20 cellular contexts compared by ENCODE assay signal in genomic region chr11:1440066-1440465, GRCh38. TPM values are rescaled to one million over a fixed set of nuclear protein-coding genes. Genes with fewer than 3 reads are reported as not detected.
DNase-seq lines count a peak whose midpoint lies in the region; ATAC-seq and TF ChIP-seq lines count a peak whose summit lies in the region.
"Had no signal": no experiment of that assay in that cellular context is flagged by ENCODE, and none has a peak within 500 bp of the region (broad histone marks: within the 10 kb centered on the region; RNA-seq: fewer than 3 reads in every experiment).

No MANE protein-coding gene starts in this region.

- H2AFZ ChIP-seq in neuronal stem cell (ENCODE audit: low read length), result no peak overlapping the region

- H3K18ac ChIP-seq in neuronal stem cell (ENCODE audit: low read length) (no peak overlapping the region), mesendoderm (ENCODE audit: low read length) (no peak overlapping the region)

- H3K4me1 ChIP-seq in BLaER1 treated with 17β-estradiol and CSF1 and Interleukin-3, amounts not matched to agents 10 nM and 100 nM, result peaks cover 0 to 46% (median 21%) of the 10 kb centered on the region in 10 experiments; a peak in 16 of 20 replicates
- H3K4me1 ChIP-seq in endodermal cell (ENCODE audit: control insufficient read depth, insufficient read depth, low read length), result no peaks in the 10 kb centered on the region
- peaks cover 7 to 17% of the 10 kb centered on the region in 2 donors for H3K4me1 ChIP-seq in neuronal stem cell (ENCODE audit: control insufficient read depth in 2 of 2, insufficient read depth in 1 of 2, low read depth in 1 of 2, low read length in 2 of 2)
- H3K4me1 ChIP-seq in mesendoderm (ENCODE audit: control insufficient read depth, low read depth, low read length), result peaks cover 3% of the 10 kb centered on the region

- H3K9ac ChIP-seq in BLaER1 treated with 17β-estradiol and CSF1 and Interleukin-3, amounts not matched to agents 10 nM and 100 nM, result 0 out of 22 replicates have a peak overlapping the region, but pooled peaks of 1 of the 11 experiments have one; percentile 28
- H3K9ac ChIP-seq in endodermal cell (ENCODE audit: extremely low read depth, low read length, poor library complexity, severe bottlenecking) (no peak overlapping the region), neuronal stem cell (ENCODE audit: low read depth, low read length, poor library complexity) (no peak overlapping the region), mesendoderm (ENCODE audit: low read length) (no peak overlapping the region)

- no peak overlapping the region for H3K4me3 Mint-ChIP-seq in endodermal cell
- no peak overlapping the region for H3K4me3 Mint-ChIP-seq in natural killer cell treated with Interleukin-12 subunit alpha and Interleukin-12 subunit beta and Interleukin-15 and Interleukin-18, amount 100 ng/mL, for 72 hours
- H3K4me3 Mint-ChIP-seq: B cell; CD4-positive, alpha-beta T cell; CD8-positive, alpha-beta T cell had no signal

- no peaks in the 10 kb centered on the region for H3K36me3 ChIP-seq in BLaER1 treated with 17β-estradiol and CSF1 and Interleukin-3, amounts not matched to agents 10 nM and 100 nM
- no peaks in the 10 kb centered on the region for H3K36me3 ChIP-seq in endodermal cell (ENCODE audit: control insufficient read depth, insufficient read depth, low read length)
- H3K36me3 ChIP-seq in neuronal stem cell (replicated peaks in 1 of 2; ENCODE audit: control insufficient read depth in 2 of 2, insufficient read depth in 2 of 2, low read length in 2 of 2), result peaks cover 10 to 32% of the 10 kb centered on the region in 2 donors
- no peaks in the 10 kb centered on the region for H3K36me3 ChIP-seq in mesendoderm (ENCODE audit: control insufficient read depth, insufficient read depth, low read length)

- H3K27ac Mint-ChIP-seq in endodermal cell, result peak overlapping the region; percentile 70
- H3K27ac Mint-ChIP-seq in natural killer cell treated with Interleukin-12 subunit alpha and Interleukin-12 subunit beta and Interleukin-15 and Interleukin-18, amount 100 ng/mL, for 72 hours, result no peak overlapping the region
- H3K27ac Mint-ChIP-seq: B cell; CD4-positive, alpha-beta T cell; CD8-positive, alpha-beta T cell had no signal

- WGBS in endodermal cell (ENCODE audit: insufficient coverage in 1 of 2, insufficient read length in 1 of 2), 2 experiments, result 79 to 91% methylated on average over 4 to 11 of the region's 11 CpGs
- no CpG with 5 or more reads among the region's 11 CpGs for WGBS in neuronal stem cell (ENCODE audit: extremely low coverage in 2 of 2, insufficient read length in 2 of 2, insufficient replicate concordance in 1 of 2), 2 donors
- no CpG with 5 or more reads among the region's 11 CpGs for WGBS in mesendoderm (ENCODE audit: extremely low coverage, insufficient coverage, low lambda C conversion rate)

- H3K27me3 ChIP-seq in BLaER1 treated with 17β-estradiol and CSF1 and Interleukin-3, amounts not matched to agents 10 nM and 100 nM, result no peaks in the 10 kb centered on the region
- no peaks in the 10 kb centered on the region for H3K27me3 ChIP-seq in endodermal cell (ENCODE audit: control insufficient read depth, insufficient read depth, low read length, poor library complexity, severe bottlenecking)
- H3K27me3 ChIP-seq in neuronal stem cell (ENCODE audit: control insufficient read depth in 3 of 3, insufficient read depth in 3 of 3, low read depth in 1 of 3, low read length in 3 of 3), result no peaks in the 10 kb centered on the region
- no peaks in the 10 kb centered on the region for H3K27me3 ChIP-seq in mesendoderm (ENCODE audit: insufficient read depth, low read length, poor library complexity)

- TF ChIP-seq CTCF in endodermal cell (conservative IDR thresholded peaks at IDR 0.05), result no peak

- H3K4ac ChIP-seq in neuronal stem cell (ENCODE audit: low read length) (no peak overlapping the region), mesendoderm (ENCODE audit: low read depth, low read length) (no peak overlapping the region)

- DNase-seq in endodermal cell (no peak), neuronal stem cell (ENCODE audit: low spot score) (no peak), mesendoderm (no peak)
- no peak for DNase-seq in natural killer cell treated with Interleukin-12 subunit alpha and Interleukin-12 subunit beta and Interleukin-15 and Interleukin-18, amount 100 ng/mL, for 72 hours (ENCODE audit: low spot score)
- DNase-seq: 8988T; AML-193; Caco-2; Calu3; CD4-positive, alpha-beta T cell; CD8-positive, alpha-beta T cell; DMS79; DND-41; EL; GDM1 had no signal

- no peaks in the 10 kb centered on the region for H3K36me3 Mint-ChIP-seq in endodermal cell (ENCODE audit: low read depth)
- no peaks in the 10 kb centered on the region for H3K36me3 Mint-ChIP-seq in natural killer cell treated with Interleukin-12 subunit alpha and Interleukin-12 subunit beta and Interleukin-15 and Interleukin-18, amount 100 ng/mL, for 72 hours
- H3K36me3 Mint-ChIP-seq: CD8-positive, alpha-beta T cell had no signal

- H4K91ac ChIP-seq in neuronal stem cell (ENCODE audit: low read depth, low read length, poor library complexity), result no peak overlapping the region

- no peak overlapping the region for H3K4me3 ChIP-seq in BLaER1 treated with 17β-estradiol and CSF1 and Interleukin-3, amounts not matched to agents 10 nM and 100 nM
- H3K4me3 ChIP-seq in endodermal cell (ENCODE audit: low read length) (no peak overlapping the region), neuronal stem cell (ENCODE audit: low read length in 2 of 2) (no peak overlapping the region), mesendoderm (ENCODE audit: low read length) (no peak overlapping the region)
- H3K4me3 ChIP-seq: A549, GM12878 had no signal

- no peaks in the 10 kb centered on the region for H3K9me3 Mint-ChIP-seq in endodermal cell
- no peaks in the 10 kb centered on the region for H3K9me3 Mint-ChIP-seq in natural killer cell treated with Interleukin-12 subunit alpha and Interleukin-12 subunit beta and Interleukin-15 and Interleukin-18, amount 100 ng/mL, for 72 hours
- H3K9me3 Mint-ChIP-seq: CD4-positive, alpha-beta T cell; CD8-positive, alpha-beta T cell had no signal

- H3K27me3 Mint-ChIP-seq in endodermal cell (ENCODE audit: insufficient read depth), result no peaks in the 10 kb centered on the region
- no peaks in the 10 kb centered on the region for H3K27me3 Mint-ChIP-seq in natural killer cell treated with Interleukin-12 subunit alpha and Interleukin-12 subunit beta and Interleukin-15 and Interleukin-18, amount 100 ng/mL, for 72 hours
- H3K27me3 Mint-ChIP-seq: B cell had no signal

- peaks cover 5% of the 10 kb centered on the region for H3K79me1 ChIP-seq in neuronal stem cell (ENCODE audit: low read depth, low read length)
- H3K79me1 ChIP-seq in mesendoderm (ENCODE audit: low read length), result no peaks in the 10 kb centered on the region

- H4K5ac ChIP-seq in mesendoderm (ENCODE audit: low read length), result no peak overlapping the region

- peak overlapping the region; percentile 47 for H3K14ac ChIP-seq in neuronal stem cell (ENCODE audit: low read length)

- H2AK5ac ChIP-seq in neuronal stem cell (ENCODE audit: low read depth, low read length), result no peak overlapping the region
- H2AK5ac ChIP-seq in mesendoderm (ENCODE audit: low read length), result no peak overlapping the region

- H3K4me2 ChIP-seq in BLaER1 treated with 17β-estradiol and CSF1 and Interleukin-3, amounts not matched to agents 10 nM and 100 nM, result peak overlapping the region in 7 of 11 experiments; percentile 32 to 62 (median 51); a peak in 11 of 22 replicates
- H3K4me2 ChIP-seq in neuronal stem cell (ENCODE audit: insufficient read depth, low read length, poor library complexity, severe bottlenecking) (no peak overlapping the region), mesendoderm (ENCODE audit: low read length) (no peak overlapping the region)
- H3K4me2 ChIP-seq: A549 had no signal

- H3K23ac ChIP-seq in neuronal stem cell (ENCODE audit: low read depth, low read length, poor library complexity) (peak overlapping the region; percentile 3), mesendoderm (ENCODE audit: low read length) (no peak overlapping the region)

- H2BK120ac ChIP-seq in neuronal stem cell (ENCODE audit: low read depth, low read length) (no peak overlapping the region), mesendoderm (ENCODE audit: low read depth, low read length) (no peak overlapping the region)

- no peaks in the 10 kb centered on the region for H3K79me2 ChIP-seq in mesendoderm (ENCODE audit: control insufficient read depth, insufficient read depth, low read length)

- peaks cover 0 to 51% (median 0%) of the 10 kb centered on the region in 11 experiments; a peak in 7 of 22 replicates for H4K20me1 ChIP-seq in BLaER1 treated with 17β-estradiol and CSF1 and Interleukin-3, amounts not matched to agents 10 nM and 100 nM

- no peak overlapping the region for H2BK5ac ChIP-seq in neuronal stem cell (ENCODE audit: low read length)
- H2BK5ac ChIP-seq in mesendoderm (ENCODE audit: low read length), result no peak overlapping the region

- H2BK12ac ChIP-seq in neuronal stem cell (ENCODE audit: low read length), result no peak overlapping the region

- no peak overlapping the region for H2BK15ac ChIP-seq in neuronal stem cell (ENCODE audit: low read length)
- H2BK15ac ChIP-seq in mesendoderm (replicated peaks; ENCODE audit: low read depth), result no peak overlapping the region

- ATAC-seq in GM21447 (IDR thresholded peaks at IDR 0.05; ENCODE audit: unreplicated experiment), result no peak
- ATAC-seq in natural killer cell treated with Interleukin-12 subunit alpha and Interleukin-12 subunit beta and Interleukin-15 and Interleukin-18, amount 100 ng/mL, for 72 hours, result no peak
- ATAC-seq: A549; CD8-positive, alpha-beta T cell; GM12878 had no signal

- no peak overlapping the region for H3K56ac ChIP-seq in mesendoderm (ENCODE audit: low read length)

- no peak overlapping the region for H4K8ac ChIP-seq in neuronal stem cell (ENCODE audit: low read depth, low read length)
- H4K8ac ChIP-seq in mesendoderm (ENCODE audit: low read depth, low read length), result no peak overlapping the region

- H3K27ac ChIP-seq in BLaER1 treated with 17β-estradiol and CSF1 and Interleukin-3, amounts not matched to agents 10 nM and 100 nM, result no peak overlapping the region
- H3K27ac ChIP-seq in endodermal cell (ENCODE audit: low read depth, low read length), result no peak overlapping the region
- H3K27ac ChIP-seq in neuronal stem cell (replicated peaks; ENCODE audit: low read length), result no peak overlapping the region
- no peak overlapping the region for H3K27ac ChIP-seq in mesendoderm (ENCODE audit: low read depth, low read length)
- H3K27ac ChIP-seq: A549, C4-2B had no signal

- H3K4me1 Mint-ChIP-seq in endodermal cell, result no peaks in the 10 kb centered on the region
- H3K4me1 Mint-ChIP-seq in natural killer cell treated with Interleukin-12 subunit alpha and Interleukin-12 subunit beta and Interleukin-15 and Interleukin-18, amount 100 ng/mL, for 72 hours (ENCODE audit: low read depth in 2 of 2), result no peaks in the 10 kb centered on the region
- H3K4me1 Mint-ChIP-seq: B cell had no signal

- H3K9me3 ChIP-seq in BLaER1 treated with 17β-estradiol and CSF1 and Interleukin-3, amounts not matched to agents 10 nM and 100 nM (replicated peaks in 1 of 11), result no peaks in the 10 kb centered on the region
- H3K9me3 ChIP-seq in endodermal cell (ENCODE audit: control insufficient read depth, low read length) (no peaks in the 10 kb centered on the region), neuronal stem cell (replicated peaks in 1 of 2; ENCODE audit: control insufficient read depth in 2 of 2, insufficient read depth in 1 of 2, low read depth in 1 of 2, low read length in 2 of 2) (no peaks in the 10 kb centered on the region)
- H3K9me3 ChIP-seq: A549, Caco-2 had no signal

RNA-seq across cellular contexts. Expression of gene MOB2, which starts 46.5 kb away (rescaled TPM):
- total RNA-seq in endodermal cell, result 10 to 100 TPM; 23.9 to 25.4 TPM
- polyA plus RNA-seq in endodermal cell (2013, experiment 1 of 2), result 15.7 TPM
- 14.4 TPM for polyA plus RNA-seq in endodermal cell (2013, experiment 2 of 2)
- polyA plus RNA-seq in neuronal stem cell (2013, experiment 1 of 2), result 11.1 TPM
- polyA plus RNA-seq in neuronal stem cell (2013, experiment 2 of 2), result 11.5 TPM
- polyA plus RNA-seq in mesendoderm (2013, experiment 1 of 2), result 8.7 TPM
- 8.7 TPM for polyA plus RNA-seq in mesendoderm (2013, experiment 2 of 2)
- total RNA-seq in natural killer cell treated with Interleukin-12 subunit alpha and Interleukin-12 subunit beta and Interleukin-15 and Interleukin-18, amount 100 ng/mL, for 72 hours, result 10 to 100 TPM; 40.0 to 42.7 TPM

RNA-seq across cellular contexts. Expression of gene BRSK2, which starts 50.3 kb away (rescaled TPM):
- 10 to 100 TPM in 1 of 2 donors, 1 to 10 TPM in 1; 9.4 to 10.3 TPM for total RNA-seq in endodermal cell
- 43.7 TPM for polyA plus RNA-seq in endodermal cell (2013, experiment 1 of 2)
- polyA plus RNA-seq in endodermal cell (2013, experiment 2 of 2), result 37.6 TPM
- polyA plus RNA-seq in neuronal stem cell (2013, experiment 1 of 2), result 24.4 TPM
- 23.0 TPM for polyA plus RNA-seq in neuronal stem cell (2013, experiment 2 of 2)
- polyA plus RNA-seq in mesendoderm (2013, experiment 1 of 2), result 10.0 TPM
- polyA plus RNA-seq in mesendoderm (2013, experiment 2 of 2), result 10.4 TPM
- under 1 TPM; 0.17 to 0.33 TPM for total RNA-seq in natural killer cell treated with Interleukin-12 subunit alpha and Interleukin-12 subunit beta and Interleukin-15 and Interleukin-18, amount 100 ng/mL, for 72 hours
- polyA plus RNA-seq: GM12878 had no signal

Comparison
In these comparisons a context has a peak if more than half of its experiments do, and no peak if none do; other contexts are left out.
1. H3K4me2 ChIP-seq: peak in BLaER1 treated with 17β-estradiol and CSF1 and Interleukin-3, amounts not matched to agents 10 nM and 100 nM (7 of 11); none in neuronal stem cell (single experiment) and mesendoderm (single experiment).
2. RNA of gene BRSK2, which starts 50.3 kb away (total RNA-seq): 9.4 to 10.3 TPM in endodermal cell; 0.17 to 0.33 TPM in natural killer cell treated with Interleukin-12 subunit alpha and Interleukin-12 subunit beta and Interleukin-15 and Interleukin-18, amount 100 ng/mL, for 72 hours; every median in the first group is over 4 times any median in the second.